16 cellular contexts compared by ENCODE assay signal in genomic region chr4:158833602-158834001, GRCh38.
DNase-seq lines count a peak whose midpoint lies in the region; ATAC-seq and TF ChIP-seq lines count a peak whose summit lies in the region.
"Had no signal": no experiment of that assay in that cellular context is flagged by ENCODE, and none has a peak within 500 bp of the region (broad histone marks: within the 10 kb centered on the region; RNA-seq: fewer than 3 reads in every experiment).

No MANE protein-coding gene starts in this region.

- H3K36me3 ChIP-seq in left ventricle myocardium inferior: peaks cover 46% of the 10 kb centered on the region
- H3K36me3 ChIP-seq in smooth muscle cell (ENCODE audit: low read depth): no peaks in the 10 kb centered on the region
- H3K36me3 ChIP-seq: HAP-1 had no signal

- no peak overlapping the region for H3K4me2 ChIP-seq in smooth muscle cell

- H3K27ac ChIP-seq in left ventricle myocardium inferior (replicated peaks) (peak overlapping the region; percentile 4), VCaP (peak overlapping the region; percentile 99), smooth muscle cell (ENCODE audit: low read depth) (peak overlapping the region; percentile 38)
- H3K27ac ChIP-seq: HL-60 had no signal

- H3K9me3 ChIP-seq in left ventricle myocardium inferior (replicated peaks) (no peaks in the 10 kb centered on the region), smooth muscle cell (replicated peaks; ENCODE audit: low read depth) (no peaks in the 10 kb centered on the region)
- H3K9me3 ChIP-seq: HAP-1 had no signal

- no peaks in the 10 kb centered on the region for H3K79me2 ChIP-seq in smooth muscle cell (ENCODE audit: low read depth)

- H3K9me3 Mint-ChIP-seq in activated naive CD4-positive, alpha-beta T cell treated with anti-CD3 and anti-CD28 coated beads, Interleukin-2, amount 50 U/mL, for 72 hours: no peaks in the 10 kb centered on the region
- H3K9me3 Mint-ChIP-seq: CD14-positive monocyte; CD8-positive, alpha-beta T cell; HFFc6 had no signal

- 80% methylated on average over 5 of the region's 5 CpGs for WGBS in smooth muscle cell (ENCODE audit: low lambda C conversion rate)

- intact Hi-C loops in left ventricle myocardium inferior (cut with micrococcal nuclease) (no loop called here), Right ventricle myocardium inferior (cut with DNase I) (no loop called here)

- no peaks in the 10 kb centered on the region for H3K27me3 ChIP-seq in left ventricle myocardium inferior (ENCODE audit: low read depth)
- no peaks in the 10 kb centered on the region for H3K27me3 ChIP-seq in smooth muscle cell (ENCODE audit: low read depth)

- no peak overlapping the region for H2AFZ ChIP-seq in smooth muscle cell (ENCODE audit: low read depth)

- H3F3A ChIP-seq in smooth muscle cell (ENCODE audit: low read depth): no peaks in the 10 kb centered on the region

- H4K20me1 ChIP-seq in smooth muscle cell (ENCODE audit: low read depth): no peaks in the 10 kb centered on the region

- H3K4me3 ChIP-seq in left ventricle myocardium inferior (no peak overlapping the region), smooth muscle cell (no peak overlapping the region)
- H3K4me3 ChIP-seq: HAP-1 had no signal

- ATAC-seq in Right ventricle myocardium inferior: no peak
- ATAC-seq in left lobe of liver: peak; percentile 60
- no peak for ATAC-seq in GM21515 (IDR thresholded peaks at IDR 0.05; ENCODE audit: unreplicated experiment)
- no peak for ATAC-seq in activated naive CD4-positive, alpha-beta T cell treated with anti-CD3 and anti-CD28 coated beads, Interleukin-2, amount 50 U/mL, for 72 hours
- ATAC-seq: CD8-positive, alpha-beta T cell had no signal

- no peak for DNase-seq in left ventricle myocardium inferior
- DNase-seq in Right ventricle myocardium inferior (ENCODE audit: missing footprints): no peak
- no peak for DNase-seq in left lobe of liver (ENCODE audit: low spot score)
- no peak for DNase-seq in smooth muscle cell (lab: John Stamatoyannopoulos, UW; ENCODE audit: unreplicated experiment)
- DNase-seq in activated naive CD4-positive, alpha-beta T cell treated with anti-CD3 and anti-CD28 coated beads, Interleukin-2, amount 50 U/mL, for 72 hours (ENCODE audit: low spot score in 2 of 2): no peak
- DNase-seq: CD8-positive, alpha-beta T cell; COR-L47; DMS153; DMS79 treated with DMSO at 0.1 percent for 48 hours; EL; HFFc6 had no signal

- no peak overlapping the region for H3K9ac ChIP-seq in smooth muscle cell (ENCODE audit: low read depth)

- H3K4me1 ChIP-seq in left ventricle myocardium inferior (peaks cover 34% of the 10 kb centered on the region), smooth muscle cell (ENCODE audit: low read depth) (no peaks in the 10 kb centered on the region)
- H3K4me1 ChIP-seq: HAP-1 had no signal

- H3K27ac Mint-ChIP-seq in activated naive CD4-positive, alpha-beta T cell treated with anti-CD3 and anti-CD28 coated beads, Interleukin-2, amount 50 U/mL, for 72 hours: no peak overlapping the region
- H3K27ac Mint-ChIP-seq: CD8-positive, alpha-beta T cell; HFFc6 had no signal

- peaks cover 31 to 32% of the 10 kb centered on the region in 2 donors for H3K36me3 Mint-ChIP-seq in activated naive CD4-positive, alpha-beta T cell treated with anti-CD3 and anti-CD28 coated beads, Interleukin-2, amount 50 U/mL, for 72 hours

- TF ChIP-seq CTCF in left ventricle myocardium inferior (IDR thresholded peaks at IDR 0.05; ENCODE audit: borderline replicate concordance) (no peak), VCaP (conservative IDR thresholded peaks at IDR 0.05) (no peak), smooth muscle cell (IDR thresholded peaks at IDR 0.05; ENCODE audit: borderline replicate concordance, insufficient read depth, poor library complexity, severe bottlenecking) (no peak)

Comparison
In these comparisons a context has a peak if more than half of its experiments do, and no peak if none do; other contexts are left out.
1. H3K27ac ChIP-seq: peak in every context shown above with its lines; median percentile 99 in VCaP; 38 in smooth muscle cell; 4 in left ventricle myocardium inferior.